ENCODE assay signal across 8 cellular contexts in the genomic region with DNA sequence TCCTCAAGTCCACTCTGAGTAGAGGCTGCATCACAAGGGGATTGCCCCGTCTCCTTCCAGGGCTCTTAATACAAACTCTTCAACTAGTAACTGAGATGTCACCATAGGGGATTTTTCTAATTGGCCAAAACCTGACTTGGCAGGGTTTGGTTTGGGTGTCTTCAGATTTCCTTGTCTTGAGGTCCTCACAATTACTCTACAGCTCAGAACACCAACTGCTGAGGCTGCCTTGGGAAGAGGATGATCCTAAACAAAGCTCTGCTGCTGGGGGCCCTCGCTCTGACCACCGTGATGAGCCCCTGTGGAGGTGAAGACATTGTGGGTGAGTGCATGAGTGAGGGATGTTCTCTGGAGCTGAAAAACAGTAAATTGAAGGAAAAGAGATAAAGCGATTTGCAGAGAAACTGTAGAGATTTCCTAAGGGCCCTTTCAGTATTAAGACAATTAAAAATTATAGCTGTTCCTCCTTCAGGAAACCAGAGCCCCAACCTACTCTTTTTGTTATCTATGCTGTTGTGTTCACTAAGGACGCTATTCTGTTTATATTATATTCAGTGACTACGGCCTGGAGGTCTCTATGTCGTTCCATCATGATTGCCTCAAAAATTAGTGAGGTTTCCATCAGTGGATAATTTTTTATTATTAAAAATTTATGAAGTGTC. TPM values are rescaled to one million over a fixed set of nuclear protein-coding genes. Genes with fewer than 3 reads are reported as not detected.
DNase-seq lines count a peak whose midpoint lies in the region; ATAC-seq and TF ChIP-seq lines count a peak whose summit lies in the region.

TSS of gene HLA-DQA1 (plus strand) at position 188 of the 662 bp plus-strand sequence. CDS start at position 241, 53 bp downstream.

- in situ Hi-C loops in HAP-1 (cut with MboI; ENCODE audit: low sequenced_read_pairs): no loop called here

- no peak within 1 kb of the TSS for H3K23ac ChIP-seq in neuronal stem cell (ENCODE audit: low read depth, low read length, poor library complexity)

- no peak within 1 kb of the TSS for H2BK120ac ChIP-seq in neuronal stem cell (ENCODE audit: low read depth, low read length)

- no peak within 1 kb of the TSS for H4K8ac ChIP-seq in neuronal stem cell (ENCODE audit: low read depth, low read length)

- no peak for TF ChIP-seq CTCF in GM12875 (IDR thresholded peaks at IDR 0.05; ENCODE audit: borderline replicate concordance, insufficient read depth, low read depth, low read length)

- DNase-seq in M059J (ENCODE audit: low read depth) (peak; percentile 4), medulla oblongata (ENCODE audit: extremely low spot score) (peak; percentile 80), NCI-H1092 treated with DMSO at 0.1 percent for 48 hours (lab: John Stamatoyannopoulos, UW) (no peak), neuronal stem cell (ENCODE audit: low spot score) (no peak), HAP-1 (ENCODE audit: low spot score in 2 of 2) (no peak), epidermal melanocyte (ENCODE audit: insufficient read length, low spot score) (no peak)

- no CpG with 5 or more reads among the region's 7 CpGs for WGBS in neuronal stem cell (ENCODE audit: extremely low coverage in 2 of 2, insufficient read length in 2 of 2, insufficient replicate concordance in 1 of 2), 2 donors

- H3K4me1 ChIP-seq in neuronal stem cell (ENCODE audit: control insufficient read depth in 2 of 2, insufficient read depth in 1 of 2, low read depth in 1 of 2, low read length in 2 of 2) (no peaks in the 10 kb centered on the region), HAP-1 (no peaks in the 10 kb centered on the region)

- no peak within 1 kb of the TSS for H3K4ac ChIP-seq in neuronal stem cell (ENCODE audit: low read length)

- H2BK5ac ChIP-seq in neuronal stem cell (ENCODE audit: low read length): no peak within 1 kb of the TSS

- H3K9me3 ChIP-seq in neuronal stem cell (replicated peaks in 1 of 2; ENCODE audit: control insufficient read depth in 2 of 2, insufficient read depth in 1 of 2, low read depth in 1 of 2, low read length in 2 of 2) (no peaks in the 10 kb centered on the region), HAP-1 (no peaks in the 10 kb centered on the region)

- no peak within 1 kb of the TSS for H3K4me2 ChIP-seq in neuronal stem cell (ENCODE audit: insufficient read depth, low read length, poor library complexity, severe bottlenecking)

- no peak within 1 kb of the TSS for H2BK15ac ChIP-seq in neuronal stem cell (ENCODE audit: low read length)

- H3K79me1 ChIP-seq in neuronal stem cell (ENCODE audit: low read depth, low read length): no peaks in the 10 kb centered on the region

- H3K27ac ChIP-seq in neuronal stem cell (replicated peaks; ENCODE audit: low read length): no peak within 1 kb of the TSS

- no peak within 1 kb of the TSS for H3K14ac ChIP-seq in neuronal stem cell (ENCODE audit: low read length)

- no peak within 1 kb of the TSS for H2AFZ ChIP-seq in neuronal stem cell (ENCODE audit: low read length)

- no peak within 1 kb of the TSS for H2AK5ac ChIP-seq in neuronal stem cell (ENCODE audit: low read depth, low read length)

- H2BK12ac ChIP-seq in neuronal stem cell (ENCODE audit: low read length): no peak within 1 kb of the TSS

- ATAC-seq in GM21515 (IDR thresholded peaks at IDR 0.05; ENCODE audit: unreplicated experiment): peak; percentile 47

- H4K91ac ChIP-seq in neuronal stem cell (ENCODE audit: low read depth, low read length, poor library complexity): no peak within 1 kb of the TSS

- H3K36me3 ChIP-seq in neuronal stem cell (replicated peaks in 1 of 2; ENCODE audit: control insufficient read depth in 2 of 2, insufficient read depth in 2 of 2, low read length in 2 of 2): no peaks in the 10 kb centered on the region
- H3K36me3 ChIP-seq in HAP-1 (replicated peaks): no peaks in the 10 kb centered on the region

- H3K4me3 ChIP-seq in GM12875 (ENCODE audit: low read depth, low read length) (peak within 1 kb of the TSS; percentile 47), neuronal stem cell (ENCODE audit: low read length in 2 of 2) (no peak within 1 kb of the TSS), HAP-1 (no peak within 1 kb of the TSS)

- H3K9ac ChIP-seq in neuronal stem cell (ENCODE audit: low read depth, low read length, poor library complexity): no peak within 1 kb of the TSS

- H3K27me3 ChIP-seq in neuronal stem cell (ENCODE audit: control insufficient read depth in 3 of 3, insufficient read depth in 3 of 3, low read depth in 1 of 3, low read length in 3 of 3): no peaks in the 10 kb centered on the region
- no peaks in the 10 kb centered on the region for H3K27me3 ChIP-seq in HAP-1 (ENCODE audit: low read depth)

- no peak within 1 kb of the TSS for H3K18ac ChIP-seq in neuronal stem cell (ENCODE audit: low read length)

RNA-seq across cellular contexts. Expression of gene HLA-DQA1, which starts in this region (rescaled TPM):
- not detected in 2 replicates for total RNA-seq in M059J (2014; rRNA removed; shearing (Covaris generic))
- 0.01 TPM for polyA plus RNA-seq in neuronal stem cell (2013, experiment 1 of 2)
- polyA plus RNA-seq in neuronal stem cell (2013, experiment 2 of 2): not detected

Comparison
In these comparisons a context has a peak if more than half of its experiments do, and no peak if none do; other contexts are left out.
1. Peak in DNase-seq in M059J; RNA of the gene not detected or under 1 TPM.